8 cellular contexts compared by ENCODE assay signal in genomic region chr12:91778091-91778819, GRCh38.
A peak's percentile ranks its signal among the peaks of the same experiment; 100 is the strongest.
DNase-seq lines count a peak whose midpoint lies in the region; ATAC-seq, FAIRE-seq and TF ChIP-seq lines count a peak whose summit lies in the region.

No MANE protein-coding gene starts in this region.

- ATAC-seq in GM21825 (IDR thresholded peaks at IDR 0.05; ENCODE audit: unreplicated experiment): peak; percentile 65
- peak; percentile 21; the same call in 1 of the 2 replicates for ATAC-seq in PC-3
- peak; percentile 48 for ATAC-seq in gastroesophageal sphincter
- no peak for ATAC-seq in HG03039 (IDR thresholded peaks at IDR 0.05; ENCODE audit: unreplicated experiment)
- no peak for ATAC-seq in esophagus mucosa

- POLR2A ChIA-PET in PC-3 (lab: Charles Lee; ENCODE audit: unreplicated experiment): interaction anchor here (1.0 to 1.3 kb wide), 2 partner anchors 367 to 368 kb away, joined by 6 to 12 read pairs; partner anchors contain the start of gene BTG1

- WGBS in gastroesophageal sphincter (ENCODE audit: low coverage in 1 of 2), 2 donors: 32 to 54% methylated on average over 3 of the region's 3 CpGs

- H3K27me3 ChIP-seq in PC-3 (ENCODE audit: low read length) (no peaks in the 10 kb centered on the region), gastroesophageal sphincter (no peaks in the 10 kb centered on the region)

- TF ChIP-seq POLR2A in GM12891 (IDR thresholded peaks at IDR 0.05; ENCODE audit: low read depth, low read length) (no peak), gastroesophageal sphincter (IDR thresholded peaks at IDR 0.05) (no peak)

- TF ChIP-seq CTCF in PC-3 (conservative IDR thresholded peaks at IDR 0.05; ENCODE audit: low read depth, low read length) (no peak), gastroesophageal sphincter (IDR thresholded peaks at IDR 0.05) (no peak)

- TSS peak; percentile 89 for BruUV-seq in PC-3 (replicated peaks; lab: Mats Ljungman, UMichigan)

- peak overlapping the region; percentile 75 for H3K4me2 ChIP-seq in PC-3 (ENCODE audit: low read length)

- CTCF ChIA-PET in PC-3 (lab: Charles Lee): no interaction called here

- no peaks in the 10 kb centered on the region for H3K9me3 ChIP-seq in PC-3 (ENCODE audit: low read length)
- H3K9me3 ChIP-seq in gastroesophageal sphincter: no peaks in the 10 kb centered on the region

- H3K4me3 ChIP-seq in PC-3 (ENCODE audit: low read length) (peak overlapping the region; percentile 22; the same call in 1 of the 2 replicates), gastroesophageal sphincter (no peak overlapping the region)

- no peak for DNase-seq in GM12891 (ENCODE audit: insufficient read length, low spot score)
- DNase-seq in PC-3: no peak
- no peak for DNase-seq in NCI-H524 treated with DMSO at 0.1 percent for 48 hours (lab: John Stamatoyannopoulos, UW)
- DNase-seq in stimulated activated CD4-positive, alpha-beta T cell treated with anti-CD3 and anti-CD28 coated beads, Interleukin-12 subunit alpha, Interleukin-12 subunit beta, amount 100 ng/mL, for 4 hours: no peak

- H3K4me1 ChIP-seq in PC-3 (ENCODE audit: insufficient read depth, low read length) (peaks cover 54% of the 10 kb centered on the region), gastroesophageal sphincter (peaks cover 0 to 27% (median 5%) of the 10 kb centered on the region in 3 donors)

- FAIRE-seq in GM12891 (lab: Jason Lieb, UNC): peak; percentile 54

- no peaks in the 10 kb centered on the region for H3K9me2 ChIP-seq in PC-3 (replicated peaks; ENCODE audit: low read length)

- no peaks in the 10 kb centered on the region for H4K20me1 ChIP-seq in PC-3 (ENCODE audit: low read length)

- H3F3A ChIP-seq in PC-3 (ENCODE audit: low read length, unreplicated experiment): peaks cover 8% of the 10 kb centered on the region

- H3K27ac ChIP-seq in PC-3 (ENCODE audit: low read length) (peak overlapping the region; percentile 99), gastroesophageal sphincter (peak overlapping the region in 2 of 4 donors; percentile 2 to 17)

- no peaks in the 10 kb centered on the region for H3K79me2 ChIP-seq in PC-3 (ENCODE audit: low read length)

- intact Hi-C loops in PC-3 (cut with micrococcal nuclease): loop anchor here (2.0 to 10.0 kb wide), 4 partner anchors 73 to 361 kb away; no protein-coding TSS in a partner anchor

- H3K9ac ChIP-seq in PC-3 (ENCODE audit: low read length): peak overlapping the region; percentile 93

- no peak for TF ChIP-seq EP300 in gastroesophageal sphincter (IDR thresholded peaks at IDR 0.05)

- H3K36me3 ChIP-seq in PC-3 (ENCODE audit: low read depth, low read length) (no peaks in the 10 kb centered on the region), gastroesophageal sphincter (no peaks in the 10 kb centered on the region)

- peak overlapping the region; percentile 43 for H2AFZ ChIP-seq in PC-3 (ENCODE audit: low read length)

TF ChIP-seq in GM12891, 5 proteins besides CTCF, POLR2A, EP300 and RAD21:
- TF ChIP-seq POU2F2 (IDR thresholded peaks at IDR 0.05; ENCODE audit: low read depth, low read length): no peak
- no peak for TF ChIP-seq POLR2AphosphoS5 (IDR thresholded peaks at IDR 0.05; ENCODE audit: low read depth, low read length)
- TF ChIP-seq SPI1 (IDR thresholded peaks at IDR 0.05; ENCODE audit: low read depth, low read length): no peak
- TF ChIP-seq TAF1 (IDR thresholded peaks at IDR 0.05; ENCODE audit: low read depth, low read length): no peak
- TF ChIP-seq PAX5 (IDR thresholded peaks at IDR 0.05; ENCODE audit: insufficient read depth, low read length, severe bottlenecking): no peak

Comparison
In these comparisons a context has a peak if more than half of its experiments do, and no peak if none do; other contexts are left out.
1. ATAC-seq: peak in GM21825 (single experiment), PC-3 (single experiment) and gastroesophageal sphincter (single experiment); none in HG03039 (single experiment) and esophagus mucosa (single experiment).